In the genomic region with DNA sequence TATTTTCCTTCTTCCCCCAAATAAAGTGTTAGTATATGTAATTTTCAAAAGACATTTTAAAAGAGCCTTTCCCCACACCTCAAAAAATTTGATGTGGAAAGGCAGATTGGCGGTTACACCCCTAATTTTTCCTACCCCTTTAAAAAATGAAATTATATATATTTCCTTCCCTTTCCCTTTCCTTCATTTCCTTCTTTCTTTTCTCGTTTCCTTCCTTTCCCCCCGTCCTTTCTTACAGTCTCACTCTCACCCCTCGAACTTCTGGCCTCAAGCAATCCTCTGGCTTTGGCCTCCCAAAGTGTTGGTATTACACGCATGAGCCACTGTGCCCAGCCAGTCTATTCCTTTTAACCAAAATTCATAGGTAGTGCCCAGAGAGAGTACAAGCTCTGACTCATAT, we compare ENCODE assay signal across 19 cellular contexts. TPM values are rescaled to one million over a fixed set of nuclear protein-coding genes. Genes with fewer than 3 reads are reported as not detected.
DNase-seq lines count a peak whose midpoint lies in the region; ATAC-seq and TF ChIP-seq lines count a peak whose summit lies in the region.
"Had no signal": no experiment of that assay in that cellular context is flagged by ENCODE, and none has a peak within 500 bp of the region (broad histone marks: within the 10 kb centered on the region; RNA-seq: fewer than 3 reads in every experiment).

No MANE protein-coding gene starts in this region.

- no peaks in the 10 kb centered on the region for H3K9me3 ChIP-seq in tibial nerve

- no peak for ATAC-seq in Right ventricle myocardium superior (ENCODE audit: poor library complexity)
- ATAC-seq: HCT116 had no signal

- 79 to 80% methylated on average over 5 of the region's 5 CpGs for WGBS in tibial nerve, 2 donors

- DNase-seq in DMS53 (lab: John Stamatoyannopoulos, UW), result peak; percentile 27
- no peak for DNase-seq in DMS53 treated with DMSO at 0.1 percent for 48 hours (lab: John Stamatoyannopoulos, UW; ENCODE audit: unreplicated experiment)
- DNase-seq in M059J (ENCODE audit: low read depth), result peak; percentile 20
- peak; percentile 15 for DNase-seq in epithelial cell of esophagus (ENCODE audit: low read depth)
- no peak for DNase-seq in Right ventricle myocardium superior
- no peak for DNase-seq in foreskin fibroblast
- DNase-seq in tibial nerve (ENCODE audit: low spot score in 2 of 2), result no peak
- DNase-seq: 8988T; CD4-positive, CD25-positive, alpha-beta regulatory T cell; CD8-positive, alpha-beta memory T cell; COR-L47; DMS 273 treated with DMSO at 0.1 percent for 48 hours; DMS79; GDM1; GOT3; H7 had no signal

- intact Hi-C loops in Right ventricle myocardium superior (cut with DNase I), result no loop called here

- no peak for TF ChIP-seq EP300 in tibial nerve (IDR thresholded peaks at IDR 0.05)

- H3K4me1 ChIP-seq in tibial nerve, result peaks cover 0 to 8% (median 5%) of the 10 kb centered on the region in 4 donors

- TF ChIP-seq CTCF in epithelial cell of esophagus (IDR thresholded peaks at IDR 0.05; ENCODE audit: insufficient read depth, low read depth, low read length, missing control alignments), result no peak
- no peak for TF ChIP-seq CTCF in foreskin fibroblast (IDR thresholded peaks at IDR 0.05; ENCODE audit: low read depth, low read length)
- TF ChIP-seq CTCF in tibial nerve (IDR thresholded peaks at IDR 0.05), result no peak

- TF ChIP-seq POLR2A in tibial nerve (IDR thresholded peaks at IDR 0.05), result no peak

- no peaks in the 10 kb centered on the region for H3K27me3 ChIP-seq in tibial nerve

- H3K27ac ChIP-seq in tibial nerve, result no peak overlapping the region
- H3K27ac ChIP-seq: HL-60, KMS-11 had no signal

- no peak overlapping the region for H3K4me3 ChIP-seq in epithelial cell of esophagus (ENCODE audit: low read length)
- H3K4me3 ChIP-seq in foreskin fibroblast (ENCODE audit: low read depth in 1 of 2, low read length in 2 of 2), result no peak overlapping the region
- H3K4me3 ChIP-seq in tibial nerve, result no peak overlapping the region

- H3K36me3 ChIP-seq in tibial nerve, result peaks cover 0 to 32% (median 0%) of the 10 kb centered on the region in 3 donors

RNA-seq across cellular contexts. Expression of a gene that starts 4.2 kb away (rescaled TPM):
- 4.8 and 11.1 TPM in 2 replicates for total RNA-seq in M059J (2014; rRNA removed; shearing (Covaris generic))
- 13.4 TPM for total RNA-seq in Right ventricle myocardium superior
- 10 to 100 TPM; 20.4 to 27.1 (median 22.1) TPM for total RNA-seq in tibial nerve

RNA-seq across cellular contexts. Expression of a gene that starts 19.1 kb away (rescaled TPM):
- 105 and 148 TPM in 2 replicates for total RNA-seq in M059J (2014; rRNA removed; shearing (Covaris generic))
- total RNA-seq in Right ventricle myocardium superior (125 TPM), tibial nerve (10 to 100 TPM; 42.6 to 67.8 (median 58.6) TPM)

RNA-seq across cellular contexts. Expression of a gene that starts 19.6 kb away (rescaled TPM):
- total RNA-seq in M059J (2014; rRNA removed; shearing (Covaris generic)), result 4.8 and 9.1 TPM in 2 replicates
- total RNA-seq in Right ventricle myocardium superior (113 TPM), tibial nerve (10 to 100 TPM; 24.7 to 53.4 (median 34.3) TPM)

Comparison
In these comparisons a context has a peak if more than half of its experiments do, and no peak if none do; other contexts are left out.
1. DNase-seq: peak in DMS53 (single experiment), M059J (single experiment) and epithelial cell of esophagus (single experiment); none in DMS53 treated with DMSO at 0.1 percent for 48 hours (single experiment), Right ventricle myocardium superior (single experiment), foreskin fibroblast (0 of 2) and tibial nerve (0 of 2).